8 cellular contexts compared by ENCODE assay signal in genomic region chr16:30406911-30407793, GRCh38. TPM values are rescaled to one million over a fixed set of nuclear protein-coding genes. Genes with fewer than 3 reads are reported as not detected.
DNase-seq lines count a peak whose midpoint lies in the region; ATAC-seq and TF ChIP-seq lines count a peak whose summit lies in the region.

TSS of gene ZNF771 (plus strand) at chr16:30407606. CDS start at chr16:30408054, 448 bp downstream.

- H3K27ac Mint-ChIP-seq in activated CD8-positive, alpha-beta T cell treated with anti-CD3 and anti-CD28 coated beads, Interleukin-2, amount 10 ng/mL, durations not matched to agents 7 days and 5 days = peak within 1 kb of the TSS; percentile 91

- peak; percentile 85 for DNase-seq in GM19238 (ENCODE audit: insufficient read length, low spot score)
- peak; percentile 79 for DNase-seq in NCI-H774 (lab: John Stamatoyannopoulos, UW)
- DNase-seq in activated CD8-positive, alpha-beta T cell treated with anti-CD3 and anti-CD28 coated beads, Interleukin-2, amount 10 ng/mL, durations not matched to agents 7 days and 5 days = peak; percentile 93
- DNase-seq in effector CD4-positive, alpha-beta T cell = peak; percentile 81
- DNase-seq in medulla oblongata (ENCODE audit: extremely low spot score) = peak; percentile 96
- peak; percentile 85 to 98 (median 90) for DNase-seq in stimulated activated CD4-positive, alpha-beta T cell treated with anti-CD3 and anti-CD28 coated beads, TNF-alpha, amount 100 ng/mL, for 48 hours (ENCODE audit: low read depth in 3 of 3)

- ATAC-seq in HG03439 (IDR thresholded peaks at IDR 0.05; ENCODE audit: unreplicated experiment) = peak; percentile 78
- ATAC-seq in activated CD8-positive, alpha-beta T cell treated with anti-CD3 and anti-CD28 coated beads, Interleukin-2, amount 10 ng/mL, durations not matched to agents 7 days and 5 days = peak; percentile 91

- H3K27me3 Mint-ChIP-seq in activated CD8-positive, alpha-beta T cell treated with anti-CD3 and anti-CD28 coated beads, Interleukin-2, amount 10 ng/mL, durations not matched to agents 7 days and 5 days (ENCODE audit: low read depth) = peaks cover 11% of the 10 kb centered on the region

- peak within 1 kb of the TSS; percentile 74 for H3K27ac ChIP-seq in C4-2B

- CTCF ChIA-PET in activated CD8-positive, alpha-beta T cell treated with anti-CD3 and anti-CD28 coated beads, Interleukin-2, amount 10 ng/mL, durations not matched to agents 7 days and 5 days (lab: Charles Lee) = interaction anchor here (0.9 to 4.6 kb wide), 14 partner anchors 11 to 315 kb away, joined by 3 to 79 read pairs (median 6); partner anchors contain the start of genes DCTPP1, SEPTIN1, TBC1D10B and TBX6

- H3K36me3 Mint-ChIP-seq in activated CD8-positive, alpha-beta T cell treated with anti-CD3 and anti-CD28 coated beads, Interleukin-2, amount 10 ng/mL, durations not matched to agents 7 days and 5 days (ENCODE audit: low read depth) = peaks cover 3% of the 10 kb centered on the region

- H3K4me1 Mint-ChIP-seq in activated CD8-positive, alpha-beta T cell treated with anti-CD3 and anti-CD28 coated beads, Interleukin-2, amount 10 ng/mL, durations not matched to agents 7 days and 5 days (ENCODE audit: low read depth) = peaks cover 28% of the 10 kb centered on the region

- H3K9me3 Mint-ChIP-seq in activated CD8-positive, alpha-beta T cell treated with anti-CD3 and anti-CD28 coated beads, Interleukin-2, amount 10 ng/mL, durations not matched to agents 7 days and 5 days (ENCODE audit: insufficient read depth) = no peaks in the 10 kb centered on the region

- no peak for TF ChIP-seq CTCF in C4-2B (conservative IDR thresholded peaks at IDR 0.05)

- H3K4me3 Mint-ChIP-seq in activated CD8-positive, alpha-beta T cell treated with anti-CD3 and anti-CD28 coated beads, Interleukin-2, amount 10 ng/mL, durations not matched to agents 7 days and 5 days = peak within 1 kb of the TSS; percentile 83

- POLR2A ChIA-PET in activated CD8-positive, alpha-beta T cell treated with anti-CD3 and anti-CD28 coated beads, Interleukin-2, amount 10 ng/mL, durations not matched to agents 7 days and 5 days (lab: Charles Lee) = interaction anchor here (0.6 to 2.2 kb wide), 12 partner anchors 9 to 348 kb away, joined by 3 to 17 read pairs (median 5); partner anchors contain the start of gene SEPTIN1

RNA-seq across cellular contexts. Expression of gene ZNF771, which starts in this region (rescaled TPM):
- total RNA-seq in activated CD8-positive, alpha-beta T cell treated with anti-CD3 and anti-CD28 coated beads, Interleukin-2, amount 10 ng/mL, durations not matched to agents 7 days and 5 days = 1 to 10 TPM; 3.3 to 3.9 TPM

Comparison
In these comparisons a context has a peak if more than half of its experiments do, and no peak if none do; other contexts are left out.
1. Peak in every context shown above with its lines: DNase-seq, ATAC-seq and H3K27ac ChIP-seq.